ENCODE assay signal across 28 cellular contexts in the genomic region with DNA sequence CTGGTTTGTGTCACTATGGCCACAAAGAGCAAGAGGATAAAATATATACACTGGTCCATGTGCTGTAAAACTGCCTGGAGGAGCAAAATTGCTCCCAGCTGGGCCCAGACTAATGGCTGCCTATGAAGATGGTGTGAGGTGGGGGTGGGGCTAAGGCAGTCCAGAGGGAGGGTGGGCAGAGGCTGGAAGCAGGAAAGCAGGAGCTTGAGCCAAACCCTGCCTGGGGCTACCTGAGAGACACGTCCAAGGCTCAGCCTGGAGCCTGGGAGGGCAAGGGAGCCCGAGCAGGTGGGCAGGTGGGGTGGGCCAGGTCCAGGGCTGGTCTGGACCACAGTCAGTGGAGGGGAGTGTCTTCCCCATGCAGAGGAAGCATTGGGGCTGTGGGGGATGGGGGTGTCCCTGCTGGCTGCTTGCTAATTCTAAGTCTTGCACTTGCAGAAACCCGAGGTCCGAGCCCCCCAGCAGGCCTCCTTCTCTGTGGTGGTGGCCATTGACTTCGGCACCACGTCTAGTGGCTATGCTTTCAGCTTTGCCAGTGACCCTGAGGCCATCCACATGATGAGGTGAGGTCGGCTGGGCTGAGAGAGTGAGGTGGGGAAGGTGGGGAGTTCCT. TPM values are rescaled to one million over a fixed set of nuclear protein-coding genes. Genes with fewer than 3 reads are reported as not detected.
"Had no signal": no experiment of that assay in that cellular context is flagged by ENCODE, and none has a peak within 500 bp of the region (broad histone marks: within the 10 kb centered on the region; RNA-seq: fewer than 3 reads in every experiment).

No MANE protein-coding gene starts in this region.

- FAIRE-seq: endometrium had no signal

- H3K36me3 ChIP-seq: neutrophil, thyroid gland had no signal

- H3K27ac ChIP-seq: left lung, neutrophil, parathyroid adenoma, skin epidermis, thyroid gland had no signal

- H3K9ac ChIP-seq: parathyroid adenoma had no signal

- H3K9me3 ChIP-seq: left lung, neutrophil, thyroid gland had no signal

- DNase-seq: activated CD4-positive, alpha-beta T cell treated with anti-CD3 and anti-CD28 coated beads, Interleukin-2, amount 10 ng/mL, durations not matched to agents 24 days and 14 days; activated CD8-positive, alpha-beta memory T cell treated with anti-CD3 and anti-CD28 coated beads, Interleukin-2, amount 10 ng/mL, durations not matched to agents 7 days and 5 days; activated CD8-positive, alpha-beta T cell treated with anti-CD3 and anti-CD28 coated beads for 36 hours; activated gamma-delta T cell; activated naive CD4-positive, alpha-beta T cell treated with anti-CD3 and anti-CD28 coated beads, Interleukin-2, amount 50 U/mL, for 16 hours; activated naive CD8-positive, alpha-beta T cell treated with anti-CD3 and anti-CD28 coated beads, Interleukin-2, amount 50 U/mL, for 24 hours; activated T-cell treated with anti-CD3 and anti-CD28 coated beads for 4 hours; cerebellar nuclear complex; cortex of kidney; foreskin fibroblast; midbrain; stimulated activated CD4-positive, alpha-beta T cell treated with anti-CD3 and anti-CD28 coated beads, Interleukin-1b, Interleukin-23, amount 100 ng/mL, for 48 hours; substantia nigra; thyroid gland had no signal

- H3K27me3 ChIP-seq: thyroid gland had no signal

- H3K4me3 ChIP-seq: left lung, skin epidermis, thyroid gland had no signal

RNA-seq across cellular contexts. Expression of a gene that starts 9.5 kb away (rescaled TPM):
- total RNA-seq: activated CD4-positive, alpha-beta T cell treated with anti-CD3 and anti-CD28 coated beads, Interleukin-2, amount 10 ng/mL, durations not matched to agents 24 days and 14 days; activated CD8-positive, alpha-beta memory T cell treated with anti-CD3 and anti-CD28 coated beads, Interleukin-2, amount 10 ng/mL, durations not matched to agents 7 days and 5 days; activated CD8-positive, alpha-beta T cell treated with anti-CD3 and anti-CD28 coated beads for 36 hours; activated T-helper 1 cell treated with anti-CD3 and anti-CD28 coated beads, Interleukin-12 subunit alpha, Interleukin-12 subunit beta, Interleukin-2, Interleukin-4 antibody, amounts not matched to agents 30 ng/mL and 10 ng/mL and 1 ng/mL, durations not matched to agents 14 hours and 24 hours and 36 hours; epithelial cell of proximal tubule; natural killer cell treated with Interleukin-12 subunit alpha and Interleukin-12 subunit beta and Interleukin-15 and Interleukin-18, amount 100 ng/mL, for 72 hours; T-helper 2 cell treated with Interferon-gamma antibody and Interleukin-4, amounts not matched to agents 100 ng/mL and 5 ng/mL, for 36 hours had no signal

RNA-seq across cellular contexts. Expression of a gene that starts 29.6 kb away (rescaled TPM):
- total RNA-seq: activated CD4-positive, alpha-beta T cell treated with anti-CD3 and anti-CD28 coated beads, Interleukin-2, amount 10 ng/mL, durations not matched to agents 24 days and 14 days; activated CD8-positive, alpha-beta memory T cell treated with anti-CD3 and anti-CD28 coated beads, Interleukin-2, amount 10 ng/mL, durations not matched to agents 7 days and 5 days; activated CD8-positive, alpha-beta T cell treated with anti-CD3 and anti-CD28 coated beads for 36 hours; activated T-helper 1 cell treated with anti-CD3 and anti-CD28 coated beads, Interleukin-12 subunit alpha, Interleukin-12 subunit beta, Interleukin-2, Interleukin-4 antibody, amounts not matched to agents 30 ng/mL and 10 ng/mL and 1 ng/mL, durations not matched to agents 14 hours and 24 hours and 36 hours; epithelial cell of proximal tubule; fibroblast of lung; glomerular endothelial cell; kidney epithelial cell; lung microvascular endothelial cell; pulmonary artery endothelial cell; T-helper 2 cell treated with Interferon-gamma antibody and Interleukin-4, amounts not matched to agents 100 ng/mL and 5 ng/mL, for 36 hours had no signal
- polyA plus RNA-seq: fibroblast of lung had no signal

RNA-seq across cellular contexts. Expression of a gene that starts 39.3 kb away (rescaled TPM):
- total RNA-seq: activated CD4-positive, alpha-beta T cell treated with anti-CD3 and anti-CD28 coated beads, Interleukin-2, amount 10 ng/mL, durations not matched to agents 24 days and 14 days; activated T-helper 1 cell treated with anti-CD3 and anti-CD28 coated beads, Interleukin-12 subunit alpha, Interleukin-12 subunit beta, Interleukin-2, Interleukin-4 antibody, amounts not matched to agents 30 ng/mL and 10 ng/mL and 1 ng/mL, durations not matched to agents 14 hours and 24 hours and 36 hours; glomerular endothelial cell; kidney epithelial cell had no signal
